Comparison of ENCODE assay signal across 8 cellular contexts in genomic region chr5:1522601-1523479, GRCh38. TPM values are rescaled to one million over a fixed set of nuclear protein-coding genes. Genes with fewer than 3 reads are reported as not detected.
DNase-seq lines count a peak whose midpoint lies in the region; ATAC-seq and TF ChIP-seq lines count a peak whose summit lies in the region.

No MANE protein-coding gene starts in this region.

- intact Hi-C loops in natural killer cell (cut with micrococcal nuclease) = no loop called here

- peaks cover 4% of the 10 kb centered on the region for H3K27me3 ChIP-seq in AG04450 (ENCODE audit: control insufficient read depth, insufficient read depth, low read length)

- ATAC-seq in GM21723 (IDR thresholded peaks at IDR 0.05; ENCODE audit: unreplicated experiment) (peak; percentile 12), T-helper 17 cell (peak; percentile 8), natural killer cell (no peak)

- POLR2A ChIA-PET in AG04450 (lab: Yijun Ruan, JAX) = interaction anchor here (1.0 to 1.4 kb wide), 2 partner anchors 46 to 86 kb away, joined by 3 read pairs; no protein-coding TSS in a partner anchor

- DNase-seq in AG04450 (ENCODE audit: low read depth, low spot score) = no peak
- DNase-seq in T-helper 17 cell = peak in 1 of 3 donors; percentile 17
- DNase-seq in epithelial cell of proximal tubule (ENCODE audit: low read depth) = no peak
- DNase-seq in natural killer cell = peak; percentile 20
- DNase-seq in GM13977 (ENCODE audit: low spot score) = no peak
- no peak for DNase-seq in NCI-H446 treated with DMSO at 0.1 percent for 48 hours (lab: John Stamatoyannopoulos, UW)
- no peak for DNase-seq in SK-N-DZ (ENCODE audit: low spot score)

- no peaks in the 10 kb centered on the region for H3K9me3 Mint-ChIP-seq in natural killer cell

- H3K4me3 Mint-ChIP-seq in T-helper 17 cell = peak overlapping the region; percentile 89
- peak overlapping the region; percentile 96 for H3K4me3 Mint-ChIP-seq in natural killer cell

- H3K4me1 Mint-ChIP-seq in T-helper 17 cell = peaks cover 27% of the 10 kb centered on the region
- H3K4me1 Mint-ChIP-seq in natural killer cell = peaks cover 48 to 64% of the 10 kb centered on the region in 2 donors

- H3K4me3 ChIP-seq in AG04450 (ENCODE audit: low read depth, low read length) (peak overlapping the region; percentile 75), epithelial cell of proximal tubule (ENCODE audit: low read depth, low read length) (peak overlapping the region; percentile 63)

- CTCF ChIA-PET in AG04450 (lab: Charles Lee) = interaction anchor here (0.6 to 1.2 kb wide), 2 partner anchors 14 to 122 kb away, joined by 3 read pairs; no protein-coding TSS in a partner anchor

- H3K9me3 ChIP-seq in AG04450 (ENCODE audit: control insufficient read depth, insufficient read depth, low read length) = no peaks in the 10 kb centered on the region; the same call in 1 of the 2 replicates
- no peaks in the 10 kb centered on the region for H3K9me3 ChIP-seq in T-helper 17 cell (ENCODE audit: control insufficient read depth, low read length, poor library complexity, severe bottlenecking)

- in situ Hi-C loops in GM13977 (cut with MboI; ENCODE audit: low pct_unique_long_range_greater_than_20kb, low sequenced_read_pairs, unreplicated experiment) = no loop called here

- no peaks in the 10 kb centered on the region for H3K36me3 Mint-ChIP-seq in T-helper 17 cell (ENCODE audit: low read depth)
- no peaks in the 10 kb centered on the region for H3K36me3 Mint-ChIP-seq in natural killer cell

- H3K27me3 Mint-ChIP-seq in T-helper 17 cell = no peaks in the 10 kb centered on the region
- H3K27me3 Mint-ChIP-seq in natural killer cell (ENCODE audit: low read depth in 2 of 2) = no peaks in the 10 kb centered on the region

- H3K27ac ChIP-seq in AG04450 (ENCODE audit: low read depth, low read length) = peak overlapping the region; percentile 75

- peak overlapping the region; percentile 82 for H3K27ac Mint-ChIP-seq in T-helper 17 cell
- H3K27ac Mint-ChIP-seq in natural killer cell = peak overlapping the region; percentile 95 to 96

- TF ChIP-seq CTCF in AG04450 (IDR thresholded peaks at IDR 0.05; ENCODE audit: low read depth, low read length) = no peak
- no peak for TF ChIP-seq CTCF in epithelial cell of proximal tubule (conservative IDR thresholded peaks at IDR 0.05; ENCODE audit: low read depth, low read length)
- TF ChIP-seq CTCF in natural killer cell (IDR thresholded peaks at IDR 0.05) = no peak
- TF ChIP-seq CTCF in GM13977 (IDR thresholded peaks at IDR 0.05; ENCODE audit: extremely low read depth, insufficient read depth, missing control alignments) = no peak

RNA-seq across cellular contexts. Expression of gene LPCAT1, which starts 0.9 kb away (rescaled TPM):
- polyA plus RNA-seq in AG04450 (2011; rRNA removed) = 23.4 and 23.5 TPM in 2 replicates
- polyA minus RNA-seq in AG04450 (2011; rRNA and poly(A)+ RNA removed) = 18.9 and 26.5 TPM in 2 replicates
- total RNA-seq in T-helper 17 cell (10 to 100 TPM; 23.4 to 24.8 TPM), epithelial cell of proximal tubule (88.9 and 105 TPM in 2 replicates), natural killer cell (100 to 1,000 TPM; 196 to 302 (median 252) TPM)
- polyA plus RNA-seq in SK-N-DZ (2014; cell fraction: cytosol; rRNA removed) = 73.8 and 87.2 TPM in 2 replicates
- polyA plus RNA-seq in SK-N-DZ (2014; cell fraction: nucleus; rRNA removed) = 46.6 and 62.7 TPM in 2 replicates

Comparison
In these comparisons a context has a peak if more than half of its experiments do, and no peak if none do; other contexts are left out.
1. ATAC-seq: peak in GM21723 (single experiment) and T-helper 17 cell (single experiment); none in natural killer cell (0 of 3).